In genomic region chr20:63831696-63832686, GRCh38 we compare ENCODE assay signal across 1 cellular context.
A peak's percentile ranks its signal among the peaks of the same experiment; 100 is the strongest.
TF ChIP-seq lines count a peak whose summit lies in the region.

No MANE protein-coding gene starts in this region.

TF ChIP-seq in HepG2, 621 proteins besides CTCF, POLR2A, EP300 and RAD21 (continues in another document):
- TF ChIP-seq MIER2 (CRISPR knock-in tag; IDR thresholded peaks at IDR 0.05), result no peak
- TF ChIP-seq GMEB1 (CRISPR knock-in tag; IDR thresholded peaks at IDR 0.05; ENCODE audit: borderline replicate concordance), result peak; percentile 36; the same call in 1 of the 2 replicates
- no peak for TF ChIP-seq HMG20A (CRISPR knock-in tag; IDR thresholded peaks at IDR 0.05; ENCODE audit: borderline replicate concordance)
- peak; percentile 2; the same call in 1 of the 2 replicates for TF ChIP-seq ETV6 (CRISPR knock-in tag; conservative IDR thresholded peaks at IDR 0.05)
- TF ChIP-seq PAX8 (CRISPR knock-in tag; IDR thresholded peaks at IDR 0.05; ENCODE audit: borderline replicate concordance), result no peak
- TF ChIP-seq, protein P1, sequence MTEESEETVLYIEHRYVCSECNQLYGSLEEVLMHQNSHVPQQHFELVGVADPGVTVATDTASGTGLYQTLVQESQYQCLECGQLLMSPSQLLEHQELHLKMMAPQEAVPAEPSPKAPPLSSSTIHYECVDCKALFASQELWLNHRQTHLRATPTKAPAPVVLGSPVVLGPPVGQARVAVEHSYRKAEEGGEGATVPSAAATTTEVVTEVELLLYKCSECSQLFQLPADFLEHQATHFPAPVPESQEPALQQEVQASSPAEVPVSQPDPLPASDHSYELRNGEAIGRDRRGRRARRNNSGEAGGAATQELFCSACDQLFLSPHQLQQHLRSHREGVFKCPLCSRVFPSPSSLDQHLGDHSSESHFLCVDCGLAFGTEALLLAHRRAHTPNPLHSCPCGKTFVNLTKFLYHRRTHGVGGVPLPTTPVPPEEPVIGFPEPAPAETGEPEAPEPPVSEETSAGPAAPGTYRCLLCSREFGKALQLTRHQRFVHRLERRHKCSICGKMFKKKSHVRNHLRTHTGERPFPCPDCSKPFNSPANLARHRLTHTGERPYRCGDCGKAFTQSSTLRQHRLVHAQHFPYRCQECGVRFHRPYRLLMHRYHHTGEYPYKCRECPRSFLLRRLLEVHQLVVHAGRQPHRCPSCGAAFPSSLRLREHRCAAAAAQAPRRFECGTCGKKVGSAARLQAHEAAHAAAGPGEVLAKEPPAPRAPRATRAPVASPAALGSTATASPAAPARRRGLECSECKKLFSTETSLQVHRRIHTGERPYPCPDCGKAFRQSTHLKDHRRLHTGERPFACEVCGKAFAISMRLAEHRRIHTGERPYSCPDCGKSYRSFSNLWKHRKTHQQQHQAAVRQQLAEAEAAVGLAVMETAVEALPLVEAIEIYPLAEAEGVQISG (CRISPR knock-in tag; IDR thresholded peaks at IDR 0.05), result peak; percentile 23; the same call in 1 of the 2 replicates
- no peak for TF ChIP-seq U2AF2 (IDR thresholded peaks at IDR 0.05; ENCODE audit: low read depth, low read length)
- no peak for TF ChIP-seq TCF7 (IDR thresholded peaks at IDR 0.05; ENCODE audit: low read depth)
- TF ChIP-seq ZNF557 (CRISPR knock-in tag; IDR thresholded peaks at IDR 0.05), result peak; percentile 81; the same call in 1 of the 2 replicates
- TF ChIP-seq KDM5A (IDR thresholded peaks at IDR 0.05; ENCODE audit: borderline replicate concordance, low read length), result no peak
- peak; percentile 88 for TF ChIP-seq ARNT2 (CRISPR knock-in tag; IDR thresholded peaks at IDR 0.05; ENCODE audit: low read depth)
- TF ChIP-seq ZNF609 (CRISPR knock-in tag; IDR thresholded peaks at IDR 0.05; ENCODE audit: borderline replicate concordance), result peak; percentile 22; the same call in 1 of the 2 replicates
- TF ChIP-seq NKX3-1 (CRISPR knock-in tag; IDR thresholded peaks at IDR 0.05), result peak; percentile 68
- TF ChIP-seq ZNF124 (CRISPR knock-in tag; IDR thresholded peaks at IDR 0.05), result no peak
- TF ChIP-seq ZNF552 (CRISPR knock-in tag; IDR thresholded peaks at IDR 0.05; ENCODE audit: borderline replicate concordance), result peak; percentile 54; the same call in 1 of the 2 replicates
- no peak for TF ChIP-seq ZNF652 (CRISPR knock-in tag; IDR thresholded peaks at IDR 0.05; ENCODE audit: borderline replicate concordance, low read depth)
- TF ChIP-seq, protein P2, sequence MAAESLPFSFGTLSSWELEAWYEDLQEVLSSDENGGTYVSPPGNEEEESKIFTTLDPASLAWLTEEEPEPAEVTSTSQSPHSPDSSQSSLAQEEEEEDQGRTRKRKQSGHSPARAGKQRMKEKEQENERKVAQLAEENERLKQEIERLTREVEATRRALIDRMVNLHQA (CRISPR knock-in tag; IDR thresholded peaks at IDR 0.05), result no peak
- TF ChIP-seq CEBPB (IDR thresholded peaks at IDR 0.05; ENCODE audit: borderline replicate concordance, low read depth, low read length), result no peak
- TF ChIP-seq ZBTB39 (CRISPR knock-in tag; IDR thresholded peaks at IDR 0.05), result no peak
- TF ChIP-seq ESRRA (CRISPR knock-in tag; IDR thresholded peaks at IDR 0.05; ENCODE audit: low read depth), result peak; percentile 28; the same call in 1 of the 2 replicates
- no peak for TF ChIP-seq RAD51 (IDR thresholded peaks at IDR 0.05; ENCODE audit: borderline replicate concordance)
- TF ChIP-seq HNF4G (IDR thresholded peaks at IDR 0.05; ENCODE audit: borderline replicate concordance, low read depth, low read length), result peak; percentile 41; the same call in 1 of the 2 replicates
- TF ChIP-seq HNF4G (CRISPR knock-in tag; IDR thresholded peaks at IDR 0.05; ENCODE audit: borderline replicate concordance, low read depth), result peak; percentile 56; the same call in 1 of the 2 replicates
- TF ChIP-seq IRF2 (CRISPR knock-in tag; IDR thresholded peaks at IDR 0.05), result no peak; the same call in 1 of the 2 replicates
- no peak for TF ChIP-seq MZF1 (CRISPR knock-in tag; IDR thresholded peaks at IDR 0.05; ENCODE audit: borderline replicate concordance)
- TF ChIP-seq PCBP1 (IDR thresholded peaks at IDR 0.05; ENCODE audit: borderline replicate concordance, low read depth, low read length), result no peak
- TF ChIP-seq REL (CRISPR knock-in tag; conservative IDR thresholded peaks at IDR 0.05), result no peak
- peak; percentile 69; the same call in 1 of the 2 replicates for TF ChIP-seq ZNF275 (CRISPR knock-in tag; IDR thresholded peaks at IDR 0.05; ENCODE audit: borderline replicate concordance)
- TF ChIP-seq, protein P3, sequence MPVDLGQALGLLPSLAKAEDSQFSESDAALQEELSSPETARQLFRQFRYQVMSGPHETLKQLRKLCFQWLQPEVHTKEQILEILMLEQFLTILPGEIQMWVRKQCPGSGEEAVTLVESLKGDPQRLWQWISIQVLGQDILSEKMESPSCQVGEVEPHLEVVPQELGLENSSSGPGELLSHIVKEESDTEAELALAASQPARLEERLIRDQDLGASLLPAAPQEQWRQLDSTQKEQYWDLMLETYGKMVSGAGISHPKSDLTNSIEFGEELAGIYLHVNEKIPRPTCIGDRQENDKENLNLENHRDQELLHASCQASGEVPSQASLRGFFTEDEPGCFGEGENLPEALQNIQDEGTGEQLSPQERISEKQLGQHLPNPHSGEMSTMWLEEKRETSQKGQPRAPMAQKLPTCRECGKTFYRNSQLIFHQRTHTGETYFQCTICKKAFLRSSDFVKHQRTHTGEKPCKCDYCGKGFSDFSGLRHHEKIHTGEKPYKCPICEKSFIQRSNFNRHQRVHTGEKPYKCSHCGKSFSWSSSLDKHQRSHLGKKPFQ (CRISPR knock-in tag; IDR thresholded peaks at IDR 0.05; ENCODE audit: insufficient replicate concordance), result peak; percentile 70
- no peak for TF ChIP-seq HHEX (CRISPR knock-in tag; IDR thresholded peaks at IDR 0.05)
- TF ChIP-seq DPF2 (CRISPR knock-in tag; IDR thresholded peaks at IDR 0.05; ENCODE audit: borderline replicate concordance, low read depth), result no peak
